Comparison of ENCODE assay signal across 1 cellular context in genomic region chr9:134787601-134788531, GRCh38.
A peak's percentile ranks its signal among the peaks of the same experiment; 100 is the strongest.
TF ChIP-seq lines count a peak whose summit lies in the region.

No MANE protein-coding gene starts in this region.

TF ChIP-seq in HEK293, 187 proteins besides CTCF, POLR2A, EP300 and RAD21 (continued from another document):
- TF ChIP-seq ZNF426 (tag by site-specific recombination; IDR thresholded peaks at IDR 0.05) (no peak), ZFHX2 (tag by site-specific recombination; conservative IDR thresholded peaks at IDR 0.05) (peak; percentile 87), ZNF530 (tag by site-specific recombination; IDR thresholded peaks at IDR 0.05; ENCODE audit: low read depth) (no peak), EGR2 (tag by site-specific recombination; IDR thresholded peaks at IDR 0.05; ENCODE audit: low read depth) (peak; percentile 97), ZNF580 (tag by site-specific recombination; IDR thresholded peaks at IDR 0.05) (no peak), ZEB2 (tag by site-specific recombination; IDR thresholded peaks at IDR 0.05) (peak; percentile 57; the same call in 1 of the 2 replicates)
